23 cellular contexts compared by ENCODE assay signal in genomic region chr1:81806432-81806770, GRCh38. TPM values are rescaled to one million over a fixed set of nuclear protein-coding genes. Genes with fewer than 3 reads are reported as not detected.
A peak's percentile ranks its signal among the peaks of the same experiment; 100 is the strongest.
DNase-seq lines count a peak whose midpoint lies in the region; TF ChIP-seq lines count a peak whose summit lies in the region.
"Had no signal": no experiment of that assay in that cellular context is flagged by ENCODE, and none has a peak within 500 bp of the region (broad histone marks: within the 10 kb centered on the region; RNA-seq: fewer than 3 reads in every experiment).

No MANE protein-coding gene starts in this region.

- CTCF ChIA-PET in Calu3 (lab: Charles Lee): no interaction called here
- CTCF ChIA-PET in activated naive CD4-positive, alpha-beta T cell treated with anti-CD3 and anti-CD28 coated beads for 36 hours (lab: Charles Lee): no interaction called here

- H3K4me3 ChIP-seq in HUES64 (ENCODE audit: low read length) (peak overlapping the region; percentile 99; the same call in 1 of the 2 replicates), iPS-18a (ENCODE audit: low read length) (peak overlapping the region; percentile 81), parathyroid adenoma (ENCODE audit: low read depth, low read length) (no peak overlapping the region), Peyer's patch (no peak overlapping the region), GM23248 (no peak overlapping the region)
- H3K4me3 ChIP-seq: adrenal gland, breast epithelium, esophagus muscularis mucosa, gastrocnemius medialis, K562 had no signal

- H3K27ac ChIP-seq in HUES64 (ENCODE audit: low read depth, low read length): 0 out of 2 replicates have a peak overlapping the region, but pooled peaks have one; percentile 11
- H3K27ac ChIP-seq in iPS-18a (ENCODE audit: low read length): no peak overlapping the region
- H3K27ac ChIP-seq in parathyroid adenoma: no peak overlapping the region
- H3K27ac ChIP-seq in Peyer's patch: no peak overlapping the region
- no peak overlapping the region for H3K27ac ChIP-seq in GM23248
- H3K27ac ChIP-seq: adrenal gland, breast epithelium, coronary artery, esophagus muscularis mucosa, gastrocnemius medialis had no signal

- TF ChIP-seq CTCF in Calu3 (IDR thresholded peaks at IDR 0.05; ENCODE audit: unreplicated experiment) (no peak), parathyroid adenoma (IDR thresholded peaks at IDR 0.05) (no peak), Peyer's patch (IDR thresholded peaks at IDR 0.05) (no peak)

- H3K9me2 ChIP-seq in GM23248 (ENCODE audit: insufficient read depth): no peaks in the 10 kb centered on the region

- peaks cover 24% of the 10 kb centered on the region for H3K4me1 Mint-ChIP-seq in Calu3 (ENCODE audit: low read depth, unreplicated experiment)
- H3K4me1 Mint-ChIP-seq in activated naive CD4-positive, alpha-beta T cell treated with anti-CD3 and anti-CD28 coated beads for 36 hours (ENCODE audit: low read depth): no peaks in the 10 kb centered on the region

- intact Hi-C loops in Calu3 (cut with micrococcal nuclease; ENCODE audit: unreplicated experiment): loop anchor here (5.0 to 10.0 kb wide), 3 partner anchors 171 to 1269 kb away; no protein-coding TSS in a partner anchor
- intact Hi-C loops in activated naive CD4-positive, alpha-beta T cell treated with anti-CD3 and anti-CD28 coated beads for 36 hours (cut with micrococcal nuclease): no loop called here

- no peak overlapping the region for H2AFZ ChIP-seq in parathyroid adenoma
- no peak overlapping the region for H2AFZ ChIP-seq in GM23248

- peak overlapping the region; percentile 90 for H3K27ac Mint-ChIP-seq in Calu3 (ENCODE audit: unreplicated experiment)
- no peak overlapping the region for H3K27ac Mint-ChIP-seq in activated naive CD4-positive, alpha-beta T cell treated with anti-CD3 and anti-CD28 coated beads for 36 hours
- H3K27ac Mint-ChIP-seq: activated CD8-positive, alpha-beta T cell treated with anti-CD3 and anti-CD28 coated beads, Interleukin-2, amount 10 ng/mL, durations not matched to agents 7 days and 5 days; CD14-positive monocyte had no signal

- DNase-seq in Calu3 (no peak), Peyer's patch (no peak), GM23248 (no peak)
- DNase-seq in activated naive CD4-positive, alpha-beta T cell treated with anti-CD3 and anti-CD28 coated beads for 36 hours: no peak
- DNase-seq: activated CD8-positive, alpha-beta T cell treated with anti-CD3 and anti-CD28 coated beads, Interleukin-2, amount 10 ng/mL, durations not matched to agents 7 days and 5 days; activated gamma-delta T cell treated with Interleukin-2 at 50 U/mL for 16 hours; activated T-cell treated with anti-CD3 and anti-CD28 coated beads for 4 hours; adrenal gland; gastrocnemius medialis; MM.1S; NCI-H2107; occipital lobe; SHP77 treated with DMSO at 0.1 percent for 48 hours; small intestine; stimulated activated CD4-positive, alpha-beta T cell treated with anti-CD3 and anti-CD28 coated beads, Interleukin-2, amount 100 ng/mL, for 24 hours had no signal

- BruUV-seq in Calu3 (replicated peaks; lab: Mats Ljungman, UMichigan): no TSS peak

- no peak overlapping the region; the same call in 1 of the 2 replicates for H3K9ac ChIP-seq in HUES64 (ENCODE audit: low read depth, low read length)
- H3K9ac ChIP-seq in iPS-18a (ENCODE audit: low read length): no peak overlapping the region
- no peak overlapping the region for H3K9ac ChIP-seq in parathyroid adenoma
- H3K9ac ChIP-seq in GM23248: no peak overlapping the region

- H3K4me3 Mint-ChIP-seq in Calu3 (ENCODE audit: low read depth, unreplicated experiment): no peak overlapping the region
- no peak overlapping the region for H3K4me3 Mint-ChIP-seq in activated naive CD4-positive, alpha-beta T cell treated with anti-CD3 and anti-CD28 coated beads for 36 hours
- H3K4me3 Mint-ChIP-seq: activated CD8-positive, alpha-beta T cell treated with anti-CD3 and anti-CD28 coated beads, Interleukin-2, amount 10 ng/mL, durations not matched to agents 7 days and 5 days; CD14-positive monocyte had no signal

- H3K36me3 ChIP-seq in HUES64 (ENCODE audit: insufficient read depth, low read length) (no peaks in the 10 kb centered on the region; the same call in 1 of the 2 replicates), iPS-18a (ENCODE audit: control insufficient read depth, low read depth, low read length) (peaks cover 9% of the 10 kb centered on the region), parathyroid adenoma (ENCODE audit: control insufficient read depth, insufficient read depth, low read length) (no peaks in the 10 kb centered on the region), Peyer's patch (no peaks in the 10 kb centered on the region), GM23248 (ENCODE audit: low read depth) (no peaks in the 10 kb centered on the region)
- H3K36me3 ChIP-seq: adrenal gland, breast epithelium, esophagus muscularis mucosa, gastrocnemius medialis had no signal

- in situ Hi-C loops in GM23248 (cut with MboI): no loop called here

- H3K9me3 Mint-ChIP-seq in Calu3 (ENCODE audit: low read depth, unreplicated experiment): no peaks in the 10 kb centered on the region
- H3K9me3 Mint-ChIP-seq in activated naive CD4-positive, alpha-beta T cell treated with anti-CD3 and anti-CD28 coated beads for 36 hours: no peaks in the 10 kb centered on the region

- no peaks in the 10 kb centered on the region for H3K27me3 ChIP-seq in HUES64 (ENCODE audit: insufficient read depth, low read length)
- H3K27me3 ChIP-seq in iPS-18a (ENCODE audit: control insufficient read depth, insufficient read depth, low read length): no peaks in the 10 kb centered on the region
- no peaks in the 10 kb centered on the region for H3K27me3 ChIP-seq in parathyroid adenoma (ENCODE audit: control insufficient read depth, insufficient read depth, low read length)
- no peaks in the 10 kb centered on the region for H3K27me3 ChIP-seq in Peyer's patch
- H3K27me3 ChIP-seq in GM23248 (replicated peaks; ENCODE audit: insufficient read depth): no peaks in the 10 kb centered on the region
- H3K27me3 ChIP-seq: adrenal gland, breast epithelium, esophagus muscularis mucosa had no signal

- no peaks in the 10 kb centered on the region for H3K27me3 Mint-ChIP-seq in Calu3 (ENCODE audit: unreplicated experiment)
- peaks cover 36% of the 10 kb centered on the region for H3K27me3 Mint-ChIP-seq in activated naive CD4-positive, alpha-beta T cell treated with anti-CD3 and anti-CD28 coated beads for 36 hours (ENCODE audit: low read depth)

- WGBS in HUES64: no CpG with 5 or more reads among the region's 2 CpGs
- 92 to 97% methylated on average over 2 of the region's 2 CpGs for WGBS in GM23248 (ENCODE audit: low coverage in 1 of 2, low lambda C conversion rate in 2 of 2, missing lambda C conversion rate in 2 of 2), 2 experiments

- no peaks in the 10 kb centered on the region; the same call in 1 of the 2 replicates for H4K20me1 ChIP-seq in GM23248 (ENCODE audit: insufficient read depth)

- peaks cover 70% of the 10 kb centered on the region for H3K4me1 ChIP-seq in HUES64 (ENCODE audit: insufficient read depth, low read length)
- H3K4me1 ChIP-seq in iPS-18a (ENCODE audit: control insufficient read depth, low read depth, low read length): peaks cover 59% of the 10 kb centered on the region
- no peaks in the 10 kb centered on the region for H3K4me1 ChIP-seq in parathyroid adenoma
- no peaks in the 10 kb centered on the region for H3K4me1 ChIP-seq in Peyer's patch
- peaks cover 11% of the 10 kb centered on the region for H3K4me1 ChIP-seq in GM23248 (ENCODE audit: insufficient read depth)
- H3K4me1 ChIP-seq: breast epithelium had no signal

- no peaks in the 10 kb centered on the region for H3K9me3 ChIP-seq in HUES64 (ENCODE audit: insufficient read depth, low read depth, low read length)
- H3K9me3 ChIP-seq in iPS-18a (ENCODE audit: control insufficient read depth, low read depth, low read length): no peaks in the 10 kb centered on the region
- H3K9me3 ChIP-seq in parathyroid adenoma (ENCODE audit: control insufficient read depth, low read length): no peaks in the 10 kb centered on the region
- H3K9me3 ChIP-seq in Peyer's patch: no peaks in the 10 kb centered on the region
- no peaks in the 10 kb centered on the region for H3K9me3 ChIP-seq in GM23248 (ENCODE audit: low read depth)
- H3K9me3 ChIP-seq: adrenal gland, breast epithelium, esophagus muscularis mucosa, gastrocnemius medialis had no signal

- H3F3A ChIP-seq in GM23248 (ENCODE audit: insufficient read depth): peaks cover 13% of the 10 kb centered on the region; the same call in 1 of the 2 replicates

- H3K4me2 ChIP-seq in parathyroid adenoma (ENCODE audit: low read length): peak overlapping the region; percentile 48
- H3K4me2 ChIP-seq in GM23248 (ENCODE audit: unreplicated experiment): no peak overlapping the region

- TF ChIP-seq POLR2A in Peyer's patch (IDR thresholded peaks at IDR 0.05): no peak

- H3K79me2 ChIP-seq in parathyroid adenoma (no peaks in the 10 kb centered on the region), GM23248 (ENCODE audit: insufficient read depth) (peaks cover 94% of the 10 kb centered on the region)

- H3K36me3 Mint-ChIP-seq in Calu3 (ENCODE audit: insufficient read depth, unreplicated experiment): peaks cover 42% of the 10 kb centered on the region
- H3K36me3 Mint-ChIP-seq in activated naive CD4-positive, alpha-beta T cell treated with anti-CD3 and anti-CD28 coated beads for 36 hours (ENCODE audit: low read depth): no peaks in the 10 kb centered on the region
- H3K36me3 Mint-ChIP-seq: CD14-positive monocyte had no signal

RNA-seq across cellular contexts. Expression of gene ADGRL2, which starts 5.7 kb away (rescaled TPM):
- total RNA-seq in Calu3 (2022): 58.8 and 72.3 TPM in 2 replicates
- 118 TPM for polyA plus RNA-seq in HUES64 (2013, experiment 1 of 2)
- polyA plus RNA-seq in HUES64 (2013, experiment 2 of 2): 126 TPM
- not detected for total RNA-seq in activated naive CD4-positive, alpha-beta T cell treated with anti-CD3 and anti-CD28 coated beads for 36 hours
- 10 to 100 TPM in 2 of 4 donors, 1 to 10 TPM in 2; 6.1 to 48.7 (median 16.2) TPM for total RNA-seq in Peyer's patch
- 41.6 and 43.4 TPM in 2 replicates for total RNA-seq in GM23248 (2014; rRNA removed; shearing (Covaris generic))
- polyA plus RNA-seq in GM23248 (2016; fragmentation: Nextera tagmentation; extraction: Ambion mirVana): 12.3 and 15.6 TPM in 2 replicates
- total RNA-seq: activated CD8-positive, alpha-beta T cell treated with anti-CD3 and anti-CD28 coated beads, Interleukin-2, amount 10 ng/mL, durations not matched to agents 7 days and 5 days had no signal
- polyA plus RNA-seq: CD14-positive monocyte had no signal

Comparison
In these comparisons a context has a peak if more than half of its experiments do, and no peak if none do; other contexts are left out.
1. H3K4me3 ChIP-seq: peak in HUES64 (single experiment) and iPS-18a (single experiment); none in parathyroid adenoma (single experiment), Peyer's patch (0 of 4) and GM23248 (single experiment).
2. RNA of gene ADGRL2, which starts 5.7 kb away (total RNA-seq): 58.8 to 72.3 TPM in Calu3, 41.6 to 43.4 TPM in GM23248 and 6.1 to 48.7 TPM in Peyer's patch; not detected in activated naive CD4-positive, alpha-beta T cell treated with anti-CD3 and anti-CD28 coated beads for 36 hours; every median in the first group is over 4 times any median in the second.